Comparison of ENCODE assay signal across 1 cellular context in the genomic region with DNA sequence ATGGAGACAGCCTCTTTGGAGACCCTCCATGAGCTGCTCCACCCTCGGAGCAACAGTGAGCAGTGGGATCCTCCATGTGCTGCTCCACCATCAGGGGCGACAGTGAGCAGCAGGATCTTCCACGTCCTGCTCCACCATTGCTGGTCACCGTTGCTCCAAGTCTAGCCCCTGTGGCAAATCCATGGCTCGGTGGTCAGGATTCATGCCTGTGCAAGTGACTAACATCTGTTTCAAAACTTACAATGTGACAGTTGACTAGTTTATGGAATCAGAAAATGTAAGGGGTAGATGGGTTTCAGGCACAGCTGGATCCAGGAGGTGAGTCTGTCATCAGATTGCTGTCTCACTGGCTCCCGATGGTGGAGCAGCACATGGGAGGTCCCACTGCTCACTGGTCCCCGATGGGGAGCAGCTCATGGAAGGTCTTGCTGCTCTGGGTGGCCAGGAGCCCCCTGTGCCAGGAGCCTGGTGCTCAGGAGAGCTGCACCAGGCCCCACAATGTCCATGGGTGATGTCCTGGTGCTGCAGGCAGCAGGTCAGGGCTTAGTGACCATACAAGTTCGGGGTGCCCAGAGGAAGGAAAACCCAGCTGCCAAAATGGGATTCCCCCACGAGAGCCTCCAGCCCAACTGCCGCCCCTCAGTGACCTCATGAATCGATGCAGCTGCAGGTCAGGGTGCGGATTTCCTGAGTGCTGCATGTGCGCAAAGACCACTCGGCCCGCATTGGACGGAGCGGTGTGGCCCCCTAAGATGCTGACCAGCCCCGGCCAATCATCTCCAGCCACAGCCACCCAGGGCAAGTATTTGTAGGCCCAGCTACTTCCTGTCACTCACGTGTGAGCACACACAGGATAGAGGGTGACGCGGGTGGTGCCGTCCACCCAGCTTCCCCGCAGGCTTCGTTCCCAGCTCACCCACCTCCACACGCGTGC.
TF ChIP-seq lines count a peak whose summit lies in the region.

No MANE protein-coding gene starts in this region.

TF ChIP-seq in HepG2, 621 proteins besides CTCF, POLR2A, EP300 and RAD21 (continued from another document):
- TF ChIP-seq, protein P1, sequence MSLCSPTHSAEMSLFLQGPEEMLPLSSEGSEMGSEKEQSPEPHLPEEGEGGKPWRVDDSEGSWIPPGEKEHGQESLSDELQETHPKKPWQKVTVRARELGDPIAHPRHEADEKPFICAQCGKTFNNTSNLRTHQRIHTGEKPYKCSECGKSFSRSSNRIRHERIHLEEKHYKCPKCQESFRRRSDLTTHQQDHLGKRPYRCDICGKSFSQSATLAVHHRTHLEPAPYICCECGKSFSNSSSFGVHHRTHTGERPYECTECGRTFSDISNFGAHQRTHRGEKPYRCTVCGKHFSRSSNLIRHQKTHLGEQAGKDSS (CRISPR knock-in tag; IDR thresholded peaks at IDR 0.05; ENCODE audit: borderline replicate concordance, low read depth): no peak
- no peak for TF ChIP-seq JUN (CRISPR knock-in tag; IDR thresholded peaks at IDR 0.05)
TF ChIP-seq in HepG2: peak in this region for 16.
